In genomic region chr10:50067546-50068351, GRCh38 we compare ENCODE assay signal across 8 cellular contexts. TPM values are rescaled to one million over a fixed set of nuclear protein-coding genes. Genes with fewer than 3 reads are reported as not detected.
DNase-seq lines count a peak whose midpoint lies in the region; ATAC-seq and TF ChIP-seq lines count a peak whose summit lies in the region.
"Not testable (repeated sequence)": the region's sequence is repeated elsewhere in the genome, so short reads cannot be mapped to it uniquely, and the experiment has no call there.

TSS of gene WASHC2A (plus strand) at chr10:50067954. CDS start at chr10:50068006, 52 bp downstream.

- in situ Hi-C loops in GM13977 (cut with MboI; ENCODE audit: low pct_unique_long_range_greater_than_20kb, low sequenced_read_pairs, unreplicated experiment) = not testable (repeated sequence)

- intact Hi-C loops in left ventricle myocardium inferior (cut with micrococcal nuclease) = not testable (repeated sequence)

- H3K4me1 Mint-ChIP-seq in T-helper 17 cell; progenitor cell of endocrine pancreas (ENCODE audit: low read depth): not testable (repeated sequence)

- not testable (repeated sequence) for H3K27me3 ChIP-seq in left ventricle myocardium inferior (ENCODE audit: low read depth); upper lobe of left lung

- ATAC-seq in HG02840 (IDR thresholded peaks at IDR 0.05; ENCODE audit: low FRiP score, unreplicated experiment) (peak; percentile 90), T-helper 17 cell (peak; percentile 95), upper lobe of left lung (ENCODE audit: low FRiP score in 2 of 2) (peak; percentile 94 to 99)

- H3K9me3 Mint-ChIP-seq in progenitor cell of endocrine pancreas (ENCODE audit: low read depth) = not testable (repeated sequence)

- H3K4me3 Mint-ChIP-seq in T-helper 17 cell (peak within 1 kb of the TSS; percentile 88), progenitor cell of endocrine pancreas (ENCODE audit: low read depth) (peak within 1 kb of the TSS; percentile 79)

- DNase-seq in GM13977 (ENCODE audit: low spot score) = peak; percentile 76
- peak; percentile 75 for DNase-seq in NCI-H1436 (lab: John Stamatoyannopoulos, UW)
- DNase-seq in T-helper 17 cell = peak; percentile 77 to 91 (median 81)
- peak; percentile 49 for DNase-seq in amniotic epithelial cell (ENCODE audit: low read depth)
- peak; percentile 93 for DNase-seq in left ventricle myocardium inferior
- peak; percentile 99 for DNase-seq in progenitor cell of endocrine pancreas (ENCODE audit: low spot score, unreplicated experiment)
- DNase-seq in upper lobe of left lung = peak; percentile 89 to 96

- H3K4me3 ChIP-seq in left ventricle myocardium inferior (peak within 1 kb of the TSS; percentile 85), upper lobe of left lung (peak within 1 kb of the TSS; percentile 59 to 94 (median 76))

- H3K36me3 Mint-ChIP-seq in T-helper 17 cell (ENCODE audit: low read depth); progenitor cell of endocrine pancreas (ENCODE audit: insufficient read depth): not testable (repeated sequence)

- peak in 1 of 4 donors; percentile 71 for TF ChIP-seq EP300 in upper lobe of left lung (IDR thresholded peaks at IDR 0.05)

- H3K9me3 ChIP-seq in T-helper 17 cell (ENCODE audit: control insufficient read depth, low read length, poor library complexity, severe bottlenecking); left ventricle myocardium inferior (replicated peaks); upper lobe of left lung: not testable (repeated sequence)

- H3K4me1 ChIP-seq in left ventricle myocardium inferior = peaks cover 17% of the 10 kb centered on the region
- H3K4me1 ChIP-seq in upper lobe of left lung = not testable (repeated sequence)

- H3K27me3 Mint-ChIP-seq in T-helper 17 cell, progenitor cell of endocrine pancreas: not testable (repeated sequence)

- TF ChIP-seq POLR2A in upper lobe of left lung (IDR thresholded peaks at IDR 0.05) = peak in 2 of 4 donors; percentile 71 to 81

- TF ChIP-seq CTCF in GM13977 (IDR thresholded peaks at IDR 0.05; ENCODE audit: extremely low read depth, insufficient read depth, missing control alignments); left ventricle myocardium inferior (IDR thresholded peaks at IDR 0.05; ENCODE audit: borderline replicate concordance); progenitor cell of endocrine pancreas (IDR thresholded peaks at IDR 0.05; ENCODE audit: unreplicated experiment): not testable (repeated sequence)
- TF ChIP-seq CTCF in upper lobe of left lung (IDR thresholded peaks at IDR 0.05) = peak in 1 of 6 experiments; percentile 13

- H3K27ac Mint-ChIP-seq in T-helper 17 cell (peak within 1 kb of the TSS; percentile 78), progenitor cell of endocrine pancreas (peak within 1 kb of the TSS; percentile 99)

- 1% methylated on average over 26 to 43 of the region's 73 CpGs for WGBS in upper lobe of left lung, 2 donors

- not testable (repeated sequence) for H3K36me3 ChIP-seq in left ventricle myocardium inferior, upper lobe of left lung

- H3K27ac ChIP-seq in left ventricle myocardium inferior (replicated peaks) (peak within 1 kb of the TSS; percentile 89), upper lobe of left lung (peak within 1 kb of the TSS; percentile 83 to 91 (median 86))

RNA-seq across cellular contexts. Expression of gene WASHC2A, which starts in this region (rescaled TPM):
- total RNA-seq in T-helper 17 cell = 10 to 100 TPM; 48.5 to 56.3 TPM
- 45.4 TPM for total RNA-seq in left ventricle myocardium inferior
- total RNA-seq in progenitor cell of endocrine pancreas = 40.4 and 50.5 TPM in 2 replicates
- 10 to 100 TPM; 43.1 to 79.6 (median 55.6) TPM for total RNA-seq in upper lobe of left lung

Comparison
In these comparisons a context has a peak if more than half of its experiments do, and no peak if none do; other contexts are left out.
1. Peak in every context shown above with its lines: DNase-seq, ATAC-seq, H3K4me3 ChIP-seq and H3K27ac ChIP-seq.
2. DNase-seq: peak in every context shown above with its lines; median percentile 99 in progenitor cell of endocrine pancreas; 93 in left ventricle myocardium inferior; 92 in upper lobe of left lung; 81 in T-helper 17 cell; 76 in GM13977; 75 in NCI-H1436; 49 in amniotic epithelial cell.